Comparison of ENCODE assay signal across 28 cellular contexts in genomic region chr9:7153566-7153965, GRCh38.
A peak's percentile ranks its signal among the peaks of the same experiment; 100 is the strongest.
DNase-seq lines count a peak whose midpoint lies in the region; ATAC-seq and TF ChIP-seq lines count a peak whose summit lies in the region.
"Had no signal": no experiment of that assay in that cellular context is flagged by ENCODE, and none has a peak within 500 bp of the region (broad histone marks: within the 10 kb centered on the region; RNA-seq: fewer than 3 reads in every experiment).

No MANE protein-coding gene starts in this region.

- 25 to 33% methylated on average over 1 of the region's 1 CpG for WGBS in body of pancreas, 2 donors
- 27% methylated on average over 1 of the region's 1 CpG for WGBS in right cardiac atrium
- no CpG with 5 or more reads among the region's 1 CpG for WGBS in trophoblast cell (ENCODE audit: extremely low coverage, insufficient coverage, insufficient read length)

- H3K27ac Mint-ChIP-seq in activated CD8-positive, alpha-beta T cell treated with anti-CD3 and anti-CD28 coated beads, Interleukin-2, amount 10 ng/mL, durations not matched to agents 7 days and 5 days: peak overlapping the region; percentile 6
- no peak overlapping the region for H3K27ac Mint-ChIP-seq in activated CD8-positive, alpha-beta T cell treated with anti-CD3 and anti-CD28 coated beads for 36 hours
- H3K27ac Mint-ChIP-seq: activated naive CD4-positive, alpha-beta T cell treated with anti-CD3 and anti-CD28 coated beads, Interleukin-2, amount 50 U/mL, for 72 hours; memory B cell; stimulated activated naive CD8-positive, alpha-beta T cell treated with anti-CD3 and anti-CD28 coated beads, Interleukin-15, amount 100 ng/mL, for 72 hours; T-helper 1 cell treated with Interleukin-12 subunit alpha and Interleukin-12 subunit beta and Interleukin-4 antibody, amounts not matched to agents 30 μg/mL and 1 μg/mL, for 36 hours had no signal

- H2BK5ac ChIP-seq in trophoblast cell (ENCODE audit: low read depth, low read length, poor library complexity): no peak overlapping the region

- H3K36me3 Mint-ChIP-seq in activated CD8-positive, alpha-beta T cell treated with anti-CD3 and anti-CD28 coated beads, Interleukin-2, amount 10 ng/mL, durations not matched to agents 7 days and 5 days (ENCODE audit: low read depth): peaks cover 28% of the 10 kb centered on the region
- peaks cover 35% of the 10 kb centered on the region for H3K36me3 Mint-ChIP-seq in activated CD8-positive, alpha-beta T cell treated with anti-CD3 and anti-CD28 coated beads for 36 hours (ENCODE audit: low read depth)

- CTCF ChIA-PET in activated CD8-positive, alpha-beta T cell treated with anti-CD3 and anti-CD28 coated beads, Interleukin-2, amount 10 ng/mL, durations not matched to agents 7 days and 5 days (lab: Charles Lee): no interaction called here
- CTCF ChIA-PET in activated CD8-positive, alpha-beta T cell treated with anti-CD3 and anti-CD28 coated beads for 36 hours (lab: Charles Lee): no interaction called here

- ATAC-seq in activated CD8-positive, alpha-beta T cell treated with anti-CD3 and anti-CD28 coated beads, Interleukin-2, amount 10 ng/mL, durations not matched to agents 7 days and 5 days: no peak
- no peak for ATAC-seq in activated CD8-positive, alpha-beta T cell treated with anti-CD3 and anti-CD28 coated beads for 36 hours
- ATAC-seq in body of pancreas (peak; percentile 84), right cardiac atrium (peak; percentile 49 to 53)
- ATAC-seq: activated naive CD4-positive, alpha-beta T cell treated with anti-CD3 and anti-CD28 coated beads, Interleukin-2, amount 50 U/mL, for 72 hours; stimulated activated naive CD8-positive, alpha-beta T cell treated with anti-CD3 and anti-CD28 coated beads, Interleukin-15, amount 100 ng/mL, for 72 hours had no signal

- POLR2A ChIA-PET in activated CD8-positive, alpha-beta T cell treated with anti-CD3 and anti-CD28 coated beads, Interleukin-2, amount 10 ng/mL, durations not matched to agents 7 days and 5 days (lab: Charles Lee): no interaction called here
- POLR2A ChIA-PET in activated CD8-positive, alpha-beta T cell treated with anti-CD3 and anti-CD28 coated beads for 36 hours (lab: Charles Lee): no interaction called here

- H3K27ac ChIP-seq in body of pancreas (peak overlapping the region in 2 of 4 donors; percentile 48 to 66), right cardiac atrium (ENCODE audit: low read length) (no peak overlapping the region), trophoblast cell (ENCODE audit: low read depth, low read length) (no peak overlapping the region)
- H3K27ac ChIP-seq: 22Rv1, neutrophil, SJSA1, skin epidermis, vagina had no signal

- no peaks in the 10 kb centered on the region for H3K27me3 ChIP-seq in body of pancreas
- no peaks in the 10 kb centered on the region for H3K27me3 ChIP-seq in right cardiac atrium (ENCODE audit: control insufficient read depth, insufficient read depth)
- no peaks in the 10 kb centered on the region for H3K27me3 ChIP-seq in trophoblast cell (ENCODE audit: insufficient read depth, low read length)
- H3K27me3 ChIP-seq: dorsolateral prefrontal cortex, neutrophil, SJSA1, vagina had no signal

- H3K4me1 Mint-ChIP-seq in activated CD8-positive, alpha-beta T cell treated with anti-CD3 and anti-CD28 coated beads, Interleukin-2, amount 10 ng/mL, durations not matched to agents 7 days and 5 days (ENCODE audit: low read depth): peaks cover 30% of the 10 kb centered on the region
- peaks cover 24% of the 10 kb centered on the region for H3K4me1 Mint-ChIP-seq in activated CD8-positive, alpha-beta T cell treated with anti-CD3 and anti-CD28 coated beads for 36 hours (ENCODE audit: low read depth)

- H4K8ac ChIP-seq in trophoblast cell (ENCODE audit: low read depth, low read length): no peak overlapping the region

- no peak overlapping the region for H2AFZ ChIP-seq in trophoblast cell (ENCODE audit: insufficient read depth, low read length, poor library complexity)

- TF ChIP-seq POLR2A in body of pancreas (IDR thresholded peaks at IDR 0.05): no peak

- no peak overlapping the region for H3K14ac ChIP-seq in trophoblast cell (ENCODE audit: low read length)

- H3K4ac ChIP-seq in trophoblast cell (ENCODE audit: low read depth, low read length): no peak overlapping the region

- no peaks in the 10 kb centered on the region for H3K36me3 ChIP-seq in body of pancreas (replicated peaks in 1 of 2; ENCODE audit: insufficient read depth in 1 of 2, low read depth in 2 of 2)
- no peaks in the 10 kb centered on the region for H3K36me3 ChIP-seq in trophoblast cell (ENCODE audit: control insufficient read depth in 1 of 2, insufficient read depth in 2 of 2, low read length in 2 of 2)
- H3K36me3 ChIP-seq: neutrophil, SJSA1, vagina had no signal

- H2AK5ac ChIP-seq in trophoblast cell (ENCODE audit: low read length): no peak overlapping the region

- H3K4me3 ChIP-seq in body of pancreas (no peak overlapping the region), right cardiac atrium (ENCODE audit: low read length) (no peak overlapping the region), trophoblast cell (ENCODE audit: low read depth, low read length) (no peak overlapping the region)
- H3K4me3 ChIP-seq: dorsolateral prefrontal cortex, SJSA1, skin epidermis, vagina had no signal

- peaks cover 18% of the 10 kb centered on the region for H3K4me1 ChIP-seq in body of pancreas
- H3K4me1 ChIP-seq in right cardiac atrium (ENCODE audit: control insufficient read depth, insufficient read depth, low read length): peaks cover 5% of the 10 kb centered on the region
- H3K4me1 ChIP-seq in trophoblast cell (ENCODE audit: control insufficient read depth in 1 of 2, insufficient read depth in 2 of 2, low read length in 2 of 2): peaks cover 9 to 23% of the 10 kb centered on the region in 2 experiments
- H3K4me1 ChIP-seq: SJSA1 had no signal

- H3K18ac ChIP-seq in trophoblast cell (ENCODE audit: low read length): peak overlapping the region; percentile 21

- no peaks in the 10 kb centered on the region for H3K27me3 Mint-ChIP-seq in activated CD8-positive, alpha-beta T cell treated with anti-CD3 and anti-CD28 coated beads, Interleukin-2, amount 10 ng/mL, durations not matched to agents 7 days and 5 days (ENCODE audit: low read depth)
- no peaks in the 10 kb centered on the region for H3K27me3 Mint-ChIP-seq in activated CD8-positive, alpha-beta T cell treated with anti-CD3 and anti-CD28 coated beads for 36 hours
- H3K27me3 Mint-ChIP-seq: memory B cell; stimulated activated naive CD8-positive, alpha-beta T cell treated with anti-CD3 and anti-CD28 coated beads, Interleukin-15, amount 100 ng/mL, for 72 hours had no signal

- no peaks in the 10 kb centered on the region for H3K9me3 Mint-ChIP-seq in activated CD8-positive, alpha-beta T cell treated with anti-CD3 and anti-CD28 coated beads, Interleukin-2, amount 10 ng/mL, durations not matched to agents 7 days and 5 days (ENCODE audit: insufficient read depth)
- peaks cover under 1% of the 10 kb centered on the region for H3K9me3 Mint-ChIP-seq in activated CD8-positive, alpha-beta T cell treated with anti-CD3 and anti-CD28 coated beads for 36 hours
- H3K9me3 Mint-ChIP-seq: activated naive CD4-positive, alpha-beta T cell treated with anti-CD3 and anti-CD28 coated beads, Interleukin-2, amount 50 U/mL, for 72 hours had no signal

- H3K23ac ChIP-seq in trophoblast cell (ENCODE audit: low read length): no peak overlapping the region

- H3K4me3 Mint-ChIP-seq in activated CD8-positive, alpha-beta T cell treated with anti-CD3 and anti-CD28 coated beads, Interleukin-2, amount 10 ng/mL, durations not matched to agents 7 days and 5 days: no peak overlapping the region
- H3K4me3 Mint-ChIP-seq in activated CD8-positive, alpha-beta T cell treated with anti-CD3 and anti-CD28 coated beads for 36 hours: no peak overlapping the region
- H3K4me3 Mint-ChIP-seq: CD14-positive monocyte; memory B cell; stimulated activated naive CD8-positive, alpha-beta T cell treated with anti-CD3 and anti-CD28 coated beads, Interleukin-15, amount 100 ng/mL, for 72 hours; T-helper 1 cell treated with Interleukin-12 subunit alpha and Interleukin-12 subunit beta and Interleukin-4 antibody, amounts not matched to agents 30 μg/mL and 1 μg/mL, for 36 hours had no signal

- H3K79me1 ChIP-seq in trophoblast cell (ENCODE audit: low read length): peaks cover 16% of the 10 kb centered on the region

- H2BK12ac ChIP-seq in trophoblast cell (ENCODE audit: low read length): no peak overlapping the region

- no peak overlapping the region for H3K9ac ChIP-seq in trophoblast cell (ENCODE audit: low read length)

- intact Hi-C loops in activated CD8-positive, alpha-beta T cell treated with anti-CD3 and anti-CD28 coated beads for 36 hours (cut with micrococcal nuclease): no loop called here
- intact Hi-C loops in body of pancreas (cut with DNase I) (no loop called here), right cardiac atrium (cut with DNase I) (no loop called here)

- H3K9me3 ChIP-seq in body of pancreas: no peaks in the 10 kb centered on the region
- no peaks in the 10 kb centered on the region for H3K9me3 ChIP-seq in right cardiac atrium (ENCODE audit: control insufficient read depth, low read length)
- no peaks in the 10 kb centered on the region for H3K9me3 ChIP-seq in trophoblast cell (ENCODE audit: insufficient read depth, low read depth, low read length)
- H3K9me3 ChIP-seq: neutrophil, SJSA1, vagina had no signal

- no peak overlapping the region for H2BK120ac ChIP-seq in trophoblast cell (ENCODE audit: insufficient read depth, low read length, poor library complexity)

- TF ChIP-seq CTCF in activated CD8-positive, alpha-beta T cell treated with anti-CD3 and anti-CD28 coated beads for 36 hours (IDR thresholded peaks at IDR 0.05): no peak
- TF ChIP-seq CTCF in body of pancreas (IDR thresholded peaks at IDR 0.05): no peak

- H4K12ac ChIP-seq in trophoblast cell (ENCODE audit: low read depth, low read length): no peak overlapping the region

- H3K79me2 ChIP-seq in trophoblast cell (ENCODE audit: control insufficient read depth, insufficient read depth, low read length, poor library complexity): no peaks in the 10 kb centered on the region

- no peak for DNase-seq in activated CD8-positive, alpha-beta T cell treated with anti-CD3 and anti-CD28 coated beads, Interleukin-2, amount 10 ng/mL, durations not matched to agents 7 days and 5 days
- DNase-seq in activated CD8-positive, alpha-beta T cell treated with anti-CD3 and anti-CD28 coated beads for 36 hours: no peak
- DNase-seq in body of pancreas: peak in 1 of 4 donors; percentile 39
- no peak for DNase-seq in right cardiac atrium
- DNase-seq in trophoblast cell: no peak
- no peak for DNase-seq in NCI-H510A treated with DMSO at 0.1 percent for 48 hours (lab: John Stamatoyannopoulos, UW)
- no peak for DNase-seq in activated CD4-positive, CD25-positive, alpha-beta regulatory T cell treated with anti-CD3 and anti-CD28 coated beads, Interleukin-2, amount 50 U/mL, for 72 hours
- DNase-seq in UCSD-AML1 (lab: John Stamatoyannopoulos, UW; ENCODE audit: unreplicated experiment): no peak
- DNase-seq: activated CD4-positive, alpha-beta T cell treated with anti-CD3 and anti-CD28 coated beads for 1 hour; activated T-cell treated with anti-CD3 and anti-CD28 coated beads for 4 hours; anterior cingulate cortex; cerebellar nuclear complex; dorsolateral prefrontal cortex; H7; head of caudate nucleus; kidney; NCI-H1105 treated with DMSO at 0.1 percent for 48 hours; NCI-H2029; stimulated activated naive CD8-positive, alpha-beta T cell treated with anti-CD3 and anti-CD28 coated beads, Interleukin-15, amount 100 ng/mL, for 72 hours had no signal

- peak overlapping the region; percentile 15 for H4K91ac ChIP-seq in trophoblast cell (ENCODE audit: low read depth, low read length)

- H3K4me2 ChIP-seq in trophoblast cell (ENCODE audit: low read length): no peak overlapping the region

Comparison
In these comparisons a context has a peak if more than half of its experiments do, and no peak if none do; other contexts are left out.
1. ATAC-seq: peak in body of pancreas (single experiment) and right cardiac atrium (2 of 2); none in activated CD8-positive, alpha-beta T cell treated with anti-CD3 and anti-CD28 coated beads, Interleukin-2, amount 10 ng/mL, durations not matched to agents 7 days and 5 days (single experiment) and activated CD8-positive, alpha-beta T cell treated with anti-CD3 and anti-CD28 coated beads for 36 hours (single experiment).